ENCODE assay signal across 12 cellular contexts in genomic region chr7:98423043-98423442, GRCh38. TPM values are rescaled to one million over a fixed set of nuclear protein-coding genes. Genes with fewer than 3 reads are reported as not detected.
DNase-seq lines count a peak whose midpoint lies in the region; ATAC-seq and TF ChIP-seq lines count a peak whose summit lies in the region.
"Had no signal": no experiment of that assay in that cellular context is flagged by ENCODE, and none has a peak within 500 bp of the region (broad histone marks: within the 10 kb centered on the region; RNA-seq: fewer than 3 reads in every experiment).

No MANE protein-coding gene starts in this region.

- H3K9ac ChIP-seq in Loucy (ENCODE audit: low read depth, low read length, poor library complexity, severe bottlenecking) = no peak overlapping the region

- H3K27me3 ChIP-seq in Loucy (ENCODE audit: insufficient read depth, low read length, poor library complexity, severe bottlenecking) = no peaks in the 10 kb centered on the region
- no peaks in the 10 kb centered on the region for H3K27me3 ChIP-seq in hepatocyte

- in situ Hi-C loops in SK-MEL-5 (cut with HindIII; ENCODE audit: low pct_unique_long_range_greater_than_20kb, low sequenced_read_pairs) = no loop called here

- no peak overlapping the region for H3K4me2 ChIP-seq in Loucy (ENCODE audit: low read depth, low read length, poor library complexity, severe bottlenecking)
- no peak overlapping the region for H3K4me2 ChIP-seq in hepatocyte

- no peaks in the 10 kb centered on the region for H3K9me3 ChIP-seq in Loucy (ENCODE audit: insufficient read depth, low read depth, low read length)
- H3K9me3 ChIP-seq in hepatocyte (ENCODE audit: low read depth) = no peaks in the 10 kb centered on the region
- H3K9me3 ChIP-seq: thoracic aorta had no signal

- no peak overlapping the region for H3K27ac ChIP-seq in hepatocyte
- H3K27ac ChIP-seq: thoracic aorta had no signal

- ATAC-seq in HG03108 (IDR thresholded peaks at IDR 0.05; ENCODE audit: unreplicated experiment) = no peak

- H3K36me3 ChIP-seq in Loucy (ENCODE audit: insufficient read depth, low read length) (no peaks in the 10 kb centered on the region), hepatocyte (replicated peaks; ENCODE audit: insufficient read depth, low read depth) (no peaks in the 10 kb centered on the region)
- H3K36me3 ChIP-seq: thoracic aorta had no signal

- no peaks in the 10 kb centered on the region for H3K79me2 ChIP-seq in Loucy (ENCODE audit: insufficient read depth, low read length)
- H3K79me2 ChIP-seq in hepatocyte = no peaks in the 10 kb centered on the region

- WGBS in hepatocyte (ENCODE audit: low lambda C conversion rate, missing lambda C conversion rate) = 79% methylated on average over 2 of the region's 2 CpGs

- no peaks in the 10 kb centered on the region for H3F3A ChIP-seq in Loucy (ENCODE audit: low read depth)

- H3K4me1 ChIP-seq in Loucy (ENCODE audit: insufficient read depth, low read length, poor library complexity, severe bottlenecking) (no peaks in the 10 kb centered on the region), hepatocyte (ENCODE audit: insufficient read depth) (peaks cover 17% of the 10 kb centered on the region)

- TF ChIP-seq CTCF in Loucy (conservative IDR thresholded peaks at IDR 0.05; ENCODE audit: low read length) (no peak), hepatocyte (IDR thresholded peaks at IDR 0.05; ENCODE audit: poor library complexity) (no peak)

- DNase-seq in NCI-H345 (lab: John Stamatoyannopoulos, UW) = peak; percentile 15
- DNase-seq in NCI-H345 treated with DMSO at 0.1 percent for 48 hours (lab: John Stamatoyannopoulos, UW; ENCODE audit: unreplicated experiment) = no peak
- peak; percentile 67 for DNase-seq in SK-MEL-5 (ENCODE audit: low read depth, low spot score)
- DNase-seq in hepatocyte (ENCODE audit: low spot score) = peak; percentile 35
- DNase-seq in hepatic stellate cell (ENCODE audit: low spot score) = no peak
- no peak for DNase-seq in activated effector memory CD4-positive, alpha-beta T cell treated with Interleukin-2 at 50 U/mL for 16 hours
- DNase-seq: activated B cell treated with CpG ODN at 0.5 μM for 24 hours; activated T-cell treated with anti-CD3 and anti-CD28 coated beads, Interleukin-2, amount 50 U/mL, for 48 hours; KG1 had no signal

- H3K9me2 ChIP-seq in Loucy (replicated peaks; ENCODE audit: low read depth, low read length) (no peaks in the 10 kb centered on the region), hepatocyte (replicated peaks; ENCODE audit: insufficient read depth) (no peaks in the 10 kb centered on the region)

- H2AFZ ChIP-seq in Loucy (ENCODE audit: low read length) (peak overlapping the region; percentile 1; the same call in 1 of the 2 replicates), hepatocyte (no peak overlapping the region)

- no peak overlapping the region for H3K4me3 ChIP-seq in Loucy (ENCODE audit: low read length, poor library complexity, severe bottlenecking)
- no peak overlapping the region for H3K4me3 ChIP-seq in hepatocyte
- H3K4me3 ChIP-seq: thoracic aorta had no signal

- no peaks in the 10 kb centered on the region for H4K20me1 ChIP-seq in Loucy (ENCODE audit: insufficient read depth, low read length, poor library complexity, severe bottlenecking)
- no peaks in the 10 kb centered on the region for H4K20me1 ChIP-seq in hepatocyte (ENCODE audit: insufficient read depth, poor library complexity, severe bottlenecking)

RNA-seq across cellular contexts. Expression of gene BAIAP2L1, which starts 22.2 kb away (rescaled TPM):
- total RNA-seq in SK-MEL-5 (2014; rRNA removed; shearing (Covaris generic)) = 18.1 and 20.4 TPM in 2 replicates
- polyA plus RNA-seq in SK-MEL-5 (2015; cell fraction: cytosol; rRNA removed) = 21.4 and 31.2 TPM in 2 replicates
- polyA plus RNA-seq in SK-MEL-5 (2015; cell fraction: nucleus; rRNA removed) = 23.3 and 27.8 TPM in 2 replicates
- total RNA-seq in hepatocyte = 32.0 and 34.7 TPM in 2 replicates
- polyA plus RNA-seq in hepatocyte = 25.4 and 33.7 TPM in 2 replicates

Comparison
In these comparisons a context has a peak if more than half of its experiments do, and no peak if none do; other contexts are left out.
1. DNase-seq: peak in NCI-H345 (single experiment), SK-MEL-5 (single experiment) and hepatocyte (single experiment); none in NCI-H345 treated with DMSO at 0.1 percent for 48 hours (single experiment), hepatic stellate cell (single experiment) and activated effector memory CD4-positive, alpha-beta T cell treated with Interleukin-2 at 50 U/mL for 16 hours (single experiment).